Comparison of ENCODE assay signal across 23 cellular contexts in the genomic region with DNA sequence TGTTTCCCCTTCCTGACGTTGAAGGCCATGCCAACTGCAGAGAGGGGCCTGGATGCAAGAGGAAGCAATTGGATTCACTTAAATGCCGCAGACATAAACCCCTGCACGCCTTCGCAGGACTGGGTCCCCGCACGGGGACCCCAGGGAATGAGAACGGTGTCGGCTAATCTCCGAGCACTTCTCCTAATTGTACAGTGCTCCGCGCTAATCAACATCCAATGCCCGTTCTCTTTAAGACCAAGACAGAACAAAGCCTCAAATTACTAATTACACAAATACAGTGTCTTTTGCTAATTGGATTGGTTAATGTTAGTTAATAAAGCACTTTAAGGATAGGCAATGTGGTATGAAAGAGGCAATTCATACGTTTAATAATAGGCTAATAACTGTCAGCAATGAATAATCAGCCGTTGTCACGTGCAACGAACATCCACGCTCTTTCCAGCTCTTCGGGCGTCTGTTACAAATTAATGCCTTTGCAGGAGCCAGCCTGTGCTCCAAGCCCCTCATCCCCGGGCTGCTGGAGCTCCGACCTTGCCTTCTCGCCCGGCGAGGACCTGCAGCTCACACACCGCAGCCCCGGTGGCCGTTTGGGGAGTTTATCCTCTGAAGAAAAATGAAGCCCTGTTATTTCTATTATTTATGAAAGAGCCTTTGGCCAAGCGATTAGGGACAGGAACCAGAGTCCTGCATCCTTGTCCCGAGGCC.
DNase-seq lines count a peak whose midpoint lies in the region; ATAC-seq and TF ChIP-seq lines count a peak whose summit lies in the region.
"Had no signal": no experiment of that assay in that cellular context is flagged by ENCODE, and none has a peak within 500 bp of the region (broad histone marks: within the 10 kb centered on the region; RNA-seq: fewer than 3 reads in every experiment).

No MANE protein-coding gene starts in this region.

- H3K36me3 Mint-ChIP-seq in endodermal cell (ENCODE audit: low read depth) (no peaks in the 10 kb centered on the region), neural progenitor cell (peaks cover 2% of the 10 kb centered on the region)
- H3K36me3 Mint-ChIP-seq in activated T-helper 1 cell treated with anti-CD3 and anti-CD28 coated beads, Interleukin-12 subunit alpha, Interleukin-12 subunit beta, Interleukin-2, Interleukin-4 antibody, amounts not matched to agents 30 ng/mL and 10 ng/mL and 1 ng/mL, durations not matched to agents 14 hours and 24 hours and 36 hours (ENCODE audit: low read depth) = no peaks in the 10 kb centered on the region
- H3K36me3 Mint-ChIP-seq: CD8-positive, alpha-beta T cell had no signal

- ATAC-seq in HG03025 (IDR thresholded peaks at IDR 0.05; ENCODE audit: low FRiP score, unreplicated experiment) = no peak
- ATAC-seq: CD8-positive, alpha-beta T cell; HepG2 had no signal

- H3K27ac ChIP-seq in endodermal cell (ENCODE audit: low read depth, low read length) (no peak overlapping the region), neural progenitor cell (no peak overlapping the region)
- H3K27ac ChIP-seq: 22Rv1, C4-2B, SJSA1 had no signal

- H3K27me3 ChIP-seq in endodermal cell (ENCODE audit: control insufficient read depth, insufficient read depth, low read length, poor library complexity, severe bottlenecking) = no peaks in the 10 kb centered on the region
- no peaks in the 10 kb centered on the region for H3K27me3 ChIP-seq in neural progenitor cell
- H3K27me3 ChIP-seq: SJSA1 had no signal

- H3K4me1 Mint-ChIP-seq in endodermal cell (no peaks in the 10 kb centered on the region), neural progenitor cell (peaks cover 71% of the 10 kb centered on the region)
- H3K4me1 Mint-ChIP-seq in activated T-helper 1 cell treated with anti-CD3 and anti-CD28 coated beads, Interleukin-12 subunit alpha, Interleukin-12 subunit beta, Interleukin-2, Interleukin-4 antibody, amounts not matched to agents 30 ng/mL and 10 ng/mL and 1 ng/mL, durations not matched to agents 14 hours and 24 hours and 36 hours (ENCODE audit: low read depth) = no peaks in the 10 kb centered on the region
- H3K4me1 Mint-ChIP-seq: B cell had no signal

- H3K36me3 ChIP-seq in endodermal cell (ENCODE audit: control insufficient read depth, insufficient read depth, low read length) (no peaks in the 10 kb centered on the region), neural progenitor cell (no peaks in the 10 kb centered on the region)
- H3K36me3 ChIP-seq: SJSA1 had no signal

- H3K4me3 ChIP-seq in endodermal cell (ENCODE audit: low read length) (no peak overlapping the region), neural progenitor cell (no peak overlapping the region), foreskin fibroblast (ENCODE audit: low read depth in 1 of 2, low read length in 2 of 2) (no peak overlapping the region)
- H3K4me3 ChIP-seq: SJSA1 had no signal

- TF ChIP-seq CTCF in endodermal cell (conservative IDR thresholded peaks at IDR 0.05) (peak; percentile 49), neural progenitor cell (IDR thresholded peaks at IDR 0.05) (peak; percentile 21), foreskin fibroblast (IDR thresholded peaks at IDR 0.05; ENCODE audit: low read depth, low read length) (no peak)

- H3K27ac Mint-ChIP-seq in endodermal cell = no peak overlapping the region
- H3K27ac Mint-ChIP-seq in neural progenitor cell = peak overlapping the region; percentile 82
- H3K27ac Mint-ChIP-seq in activated T-helper 1 cell treated with anti-CD3 and anti-CD28 coated beads, Interleukin-12 subunit alpha, Interleukin-12 subunit beta, Interleukin-2, Interleukin-4 antibody, amounts not matched to agents 30 ng/mL and 10 ng/mL and 1 ng/mL, durations not matched to agents 14 hours and 24 hours and 36 hours = no peak overlapping the region
- H3K27ac Mint-ChIP-seq: B cell; CD8-positive, alpha-beta T cell had no signal

- H3K4me3 Mint-ChIP-seq in endodermal cell = no peak overlapping the region
- peak overlapping the region; percentile 74 for H3K4me3 Mint-ChIP-seq in neural progenitor cell
- no peak overlapping the region for H3K4me3 Mint-ChIP-seq in activated T-helper 1 cell treated with anti-CD3 and anti-CD28 coated beads, Interleukin-12 subunit alpha, Interleukin-12 subunit beta, Interleukin-2, Interleukin-4 antibody, amounts not matched to agents 30 ng/mL and 10 ng/mL and 1 ng/mL, durations not matched to agents 14 hours and 24 hours and 36 hours
- H3K4me3 Mint-ChIP-seq: B cell; CD8-positive, alpha-beta T cell had no signal

- H2AFZ ChIP-seq in neural progenitor cell (replicated peaks) = no peak overlapping the region

- H3K9ac ChIP-seq in endodermal cell (ENCODE audit: extremely low read depth, low read length, poor library complexity, severe bottlenecking) = no peak overlapping the region
- no peak overlapping the region for H3K9ac ChIP-seq in neural progenitor cell

- DNase-seq in NCI-H82 (lab: John Stamatoyannopoulos, UW) (peak; percentile 11), NCI-H82 treated with DMSO at 0.1 percent for 48 hours (lab: John Stamatoyannopoulos, UW; ENCODE audit: unreplicated experiment) (no peak), endodermal cell (peak; percentile 64), neural progenitor cell (ENCODE audit: low spot score) (no peak), foreskin fibroblast (no peak)
- DNase-seq in activated T-helper 1 cell treated with anti-CD3 and anti-CD28 coated beads, Interleukin-12 subunit alpha, Interleukin-12 subunit beta, Interleukin-2, Interleukin-4 antibody, amounts not matched to agents 30 ng/mL and 10 ng/mL and 1 ng/mL, durations not matched to agents 14 hours and 24 hours and 36 hours (ENCODE audit: low spot score) = no peak
- DNase-seq: CD8-positive, alpha-beta T cell; DMS79 treated with DMSO at 0.1 percent for 48 hours; GF-D8; Kasumi-1; NCI-H1105; NCI-H1436 treated with DMSO at 0.1 percent for 48 hours; NCI-H187 treated with DMSO at 0.1 percent for 48 hours; NCI-H2171 treated with DMSO at 0.1 percent for 48 hours; NCI-H524 treated with DMSO at 0.1 percent for 48 hours; NCI-H774; Right ventricle myocardium superior had no signal

- no peaks in the 10 kb centered on the region for H3K79me2 ChIP-seq in neural progenitor cell (ENCODE audit: low read depth)

- H3F3A ChIP-seq in neural progenitor cell (ENCODE audit: low read depth) = peaks cover 6% of the 10 kb centered on the region

- H3K9me3 Mint-ChIP-seq in endodermal cell = no peaks in the 10 kb centered on the region
- no peaks in the 10 kb centered on the region for H3K9me3 Mint-ChIP-seq in neural progenitor cell
- H3K9me3 Mint-ChIP-seq in activated T-helper 1 cell treated with anti-CD3 and anti-CD28 coated beads, Interleukin-12 subunit alpha, Interleukin-12 subunit beta, Interleukin-2, Interleukin-4 antibody, amounts not matched to agents 30 ng/mL and 10 ng/mL and 1 ng/mL, durations not matched to agents 14 hours and 24 hours and 36 hours = no peaks in the 10 kb centered on the region
- H3K9me3 Mint-ChIP-seq: CD8-positive, alpha-beta T cell had no signal

- peak overlapping the region; percentile 28 for H3K4me2 ChIP-seq in neural progenitor cell

- 88 to 90% methylated on average over 17 to 28 of the region's 29 CpGs for WGBS in endodermal cell (ENCODE audit: insufficient coverage in 1 of 2, insufficient read length in 1 of 2), 2 experiments

- H3K27me3 Mint-ChIP-seq in endodermal cell (ENCODE audit: insufficient read depth) (no peaks in the 10 kb centered on the region), neural progenitor cell (ENCODE audit: insufficient read depth, low read depth) (peaks cover 25% of the 10 kb centered on the region)
- no peaks in the 10 kb centered on the region for H3K27me3 Mint-ChIP-seq in activated T-helper 1 cell treated with anti-CD3 and anti-CD28 coated beads, Interleukin-12 subunit alpha, Interleukin-12 subunit beta, Interleukin-2, Interleukin-4 antibody, amounts not matched to agents 30 ng/mL and 10 ng/mL and 1 ng/mL, durations not matched to agents 14 hours and 24 hours and 36 hours (ENCODE audit: insufficient read depth)
- H3K27me3 Mint-ChIP-seq: B cell had no signal

- intact Hi-C loops in activated T-helper 1 cell treated with anti-CD3 and anti-CD28 coated beads, Interleukin-12 subunit alpha, Interleukin-12 subunit beta, Interleukin-2, Interleukin-4 antibody, amounts not matched to agents 30 ng/mL and 10 ng/mL and 1 ng/mL, durations not matched to agents 14 hours and 24 hours and 36 hours (cut with micrococcal nuclease) = no loop called here

- H3K4me1 ChIP-seq in endodermal cell (ENCODE audit: control insufficient read depth, insufficient read depth, low read length) (no peaks in the 10 kb centered on the region), neural progenitor cell (peaks cover 28% of the 10 kb centered on the region)
- H3K4me1 ChIP-seq: SJSA1 had no signal

- H4K20me1 ChIP-seq in neural progenitor cell (ENCODE audit: low read depth) = peaks cover 10% of the 10 kb centered on the region

- H3K9me3 ChIP-seq in endodermal cell (ENCODE audit: control insufficient read depth, low read length) (no peaks in the 10 kb centered on the region), neural progenitor cell (ENCODE audit: low read depth) (no peaks in the 10 kb centered on the region)
- H3K9me3 ChIP-seq: SJSA1 had no signal

Comparison
In these comparisons a context has a peak if more than half of its experiments do, and no peak if none do; other contexts are left out.
1. DNase-seq: peak in NCI-H82 (single experiment) and endodermal cell (single experiment); none in NCI-H82 treated with DMSO at 0.1 percent for 48 hours (single experiment), neural progenitor cell (single experiment), foreskin fibroblast (0 of 2) and activated T-helper 1 cell treated with anti-CD3 and anti-CD28 coated beads, Interleukin-12 subunit alpha, Interleukin-12 subunit beta, Interleukin-2, Interleukin-4 antibody, amounts not matched to agents 30 ng/mL and 10 ng/mL and 1 ng/mL, durations not matched to agents 14 hours and 24 hours and 36 hours (single experiment).